1 cellular context compared by ENCODE assay signal in the genomic region with DNA sequence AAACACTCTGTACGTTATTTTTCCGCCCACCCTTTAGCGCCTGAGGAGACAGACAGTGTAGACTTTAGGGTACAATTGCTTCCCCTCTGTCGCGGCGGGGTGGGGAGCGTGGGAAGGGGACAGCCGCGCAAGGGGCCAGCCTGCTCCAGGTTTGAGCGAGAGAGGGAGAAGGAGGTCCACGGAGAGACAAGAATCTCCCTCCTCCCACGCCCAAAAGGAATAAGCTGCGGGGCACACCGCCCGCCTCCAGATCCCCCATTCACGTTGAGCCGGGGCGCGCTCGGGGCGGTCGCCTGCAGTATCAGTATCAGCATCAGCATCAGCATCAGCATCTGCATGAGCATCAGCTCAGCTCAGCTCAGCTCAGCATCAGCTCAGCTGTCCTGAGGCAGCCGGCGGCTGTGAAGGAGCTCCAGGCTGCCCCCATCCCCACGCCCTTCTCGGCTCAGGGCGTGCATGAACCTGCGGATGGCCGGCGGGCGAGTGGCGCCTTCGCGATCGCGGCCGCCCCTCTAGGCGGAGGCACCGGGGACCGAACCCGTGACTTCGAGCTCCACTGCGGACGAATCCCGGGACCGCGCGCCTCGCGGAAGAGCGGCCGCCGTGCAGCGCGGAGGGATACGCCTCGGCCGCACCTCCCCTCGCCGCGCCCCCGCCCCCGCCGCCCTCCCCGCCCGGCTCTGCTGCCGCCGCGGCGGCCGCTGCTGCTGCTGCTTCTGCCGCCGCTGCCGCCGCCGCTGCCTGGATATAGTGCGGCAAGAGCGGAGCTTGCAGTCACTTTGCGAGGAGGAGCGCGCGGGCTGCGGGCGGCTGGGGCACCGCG.
TF ChIP-seq lines count a peak whose summit lies in the region.

Gene NCAM2 (plus strand): TSS at position 777 of the 823 bp plus-strand sequence.

TF ChIP-seq in H1, 55 proteins besides CTCF, POLR2A, EP300 and RAD21:
- TF ChIP-seq CHD7 (IDR thresholded peaks at IDR 0.05; ENCODE audit: insufficient replicate concordance, low read length) (no peak), SUZ12 (IDR thresholded peaks at IDR 0.05; ENCODE audit: low read length) (no peak), BRCA1 (IDR thresholded peaks at IDR 0.05; ENCODE audit: low read depth, low read length) (no peak), NANOG (IDR thresholded peaks at IDR 0.05; ENCODE audit: insufficient read depth, low read depth, low read length, poor library complexity, severe bottlenecking) (no peak), TBP (IDR thresholded peaks at IDR 0.05; ENCODE audit: low read depth, low read length) (peak; percentile 73), HDAC6 (IDR thresholded peaks at IDR 0.05; ENCODE audit: low read depth, low read length) (no peak), KDM5A (IDR thresholded peaks at IDR 0.05; ENCODE audit: low read length) (no peak), CEBPB (IDR thresholded peaks at IDR 0.05; ENCODE audit: low read depth, low read length) (no peak), ASH2L (IDR thresholded peaks at IDR 0.05; ENCODE audit: low read length) (no peak), KDM1A (IDR thresholded peaks at IDR 0.05; ENCODE audit: borderline replicate concordance, low read length) (peak; percentile 94), TAF1 (IDR thresholded peaks at IDR 0.05; ENCODE audit: low read depth, low read length) (peak; percentile 81), SP2 (IDR thresholded peaks at IDR 0.05; ENCODE audit: low read length) (no peak), CTBP2 (IDR thresholded peaks at IDR 0.05; ENCODE audit: borderline replicate concordance, insufficient read depth, insufficient read length, low read length) (no peak), SIX5 (IDR thresholded peaks at IDR 0.05; ENCODE audit: low read depth, low read length) (no peak), POLR2AphosphoS5 (IDR thresholded peaks at IDR 0.05; ENCODE audit: low read depth, low read length) (0 out of 2 replicates have a peak, but pooled peaks have one; percentile 25), RBBP5 (IDR thresholded peaks at IDR 0.05; ENCODE audit: borderline replicate concordance, low read depth, low read length) (peak; percentile 50; the same call in 1 of the 2 replicates), YY1 (IDR thresholded peaks at IDR 0.05; ENCODE audit: low read depth, low read length) (no peak), JUN (IDR thresholded peaks at IDR 0.05; ENCODE audit: low read depth, low read length) (no peak), TEAD4 (IDR thresholded peaks at IDR 0.05; ENCODE audit: low read depth, low read length) (peak; percentile 23; the same call in 1 of the 2 replicates), SAP30 (IDR thresholded peaks at IDR 0.05; ENCODE audit: insufficient read depth, insufficient replicate concordance, low read length) (no peak), TAF7 (optimal IDR thresholded peaks at IDR 0.05; ENCODE audit: borderline replicate concordance, low read depth, low read length) (no peak), ATF3 (IDR thresholded peaks at IDR 0.05; ENCODE audit: insufficient read depth, low read depth, low read length) (no peak), NRF1 (IDR thresholded peaks at IDR 0.05; ENCODE audit: low read depth, low read length) (no peak), EGR1 (IDR thresholded peaks at IDR 0.05; ENCODE audit: borderline replicate concordance, low read depth, low read length) (0 out of 2 replicates have a peak, but pooled peaks have one; percentile 35), BACH1 (IDR thresholded peaks at IDR 0.05; ENCODE audit: low read length) (no peak), CHD1 (IDR thresholded peaks at IDR 0.05; ENCODE audit: low read depth, low read length) (no peak), BCL11A (IDR thresholded peaks at IDR 0.05; ENCODE audit: low read depth in 2 of 2, low read length in 2 of 2) (no peak), HDAC2 (IDR thresholded peaks at IDR 0.05; ENCODE audit: borderline replicate concordance in 1 of 2, low read depth in 2 of 2, low read length in 2 of 2) (peak in 1 of 2 experiments; percentile 48; a peak in 1 of 4 replicates), RFX5 (IDR thresholded peaks at IDR 0.05; ENCODE audit: borderline replicate concordance, low read depth, low read length) (no peak), FOSL1 (IDR thresholded peaks at IDR 0.05; ENCODE audit: insufficient read depth, low read depth, low read length) (no peak), SP1 (IDR thresholded peaks at IDR 0.05; ENCODE audit: low read depth, low read length) (no peak), MAX (IDR thresholded peaks at IDR 0.05) (peak; percentile 62; the same call in 1 of the 2 replicates), POU5F1 (IDR thresholded peaks at IDR 0.05; ENCODE audit: low read depth, low read length) (peak; percentile 65; the same call in 1 of the 2 replicates), PHF8 (conservative IDR thresholded peaks at IDR 0.05; ENCODE audit: low read depth, low read length) (no peak), EZH2 (IDR thresholded peaks at IDR 0.05; ENCODE audit: low read depth, low read length, severe bottlenecking) (peak; percentile 56), CBX8 (IDR thresholded peaks at IDR 0.05; ENCODE audit: borderline replicate concordance, low read depth, low read length) (no peak), SP4 (IDR thresholded peaks at IDR 0.05; ENCODE audit: low read length) (no peak), KDM4A (IDR thresholded peaks at IDR 0.05; ENCODE audit: low read depth, low read length, severe bottlenecking) (peak; percentile 48), ZNF274 (IDR thresholded peaks at IDR 0.05; ENCODE audit: borderline replicate concordance, extremely low read depth, low read length) (no peak), GTF2F1 (IDR thresholded peaks at IDR 0.05; ENCODE audit: borderline replicate concordance, low read depth, low read length) (no peak), MAFK (IDR thresholded peaks at IDR 0.05; ENCODE audit: low read depth, low read length) (no peak), SRF (IDR thresholded peaks at IDR 0.05; ENCODE audit: low read depth, low read length) (no peak), GABPA (IDR thresholded peaks at IDR 0.05; ENCODE audit: borderline replicate concordance, insufficient read depth, low read length) (no peak), CHD2 (IDR thresholded peaks at IDR 0.05; ENCODE audit: low read length) (peak; percentile 86), TCF12 (IDR thresholded peaks at IDR 0.05; ENCODE audit: low read depth, low read length) (0 out of 2 replicates have a peak, but pooled peaks have one; percentile 8), USF2 (IDR thresholded peaks at IDR 0.05; ENCODE audit: low read length) (no peak), CBX5 (IDR thresholded peaks at IDR 0.05; ENCODE audit: low read depth, low read length) (no peak), RNF2 (IDR thresholded peaks at IDR 0.05; ENCODE audit: borderline replicate concordance, low read depth, low read length, missing control alignments, poor library complexity, severe bottlenecking) (no peak), SIRT6 (IDR thresholded peaks at IDR 0.05; ENCODE audit: low read length) (no peak), SIN3A (conservative IDR thresholded peaks at IDR 0.05 in 1 of 2, IDR thresholded peaks at IDR 0.05 in 1 of 2; ENCODE audit: low read depth in 1 of 2, low read length in 2 of 2) (no peak), RXRA (IDR thresholded peaks at IDR 0.05; ENCODE audit: insufficient read depth, low read depth, low read length) (no peak), CREB1 (IDR thresholded peaks at IDR 0.05) (peak; percentile 45; the same call in 1 of the 2 replicates), JUND (IDR thresholded peaks at IDR 0.05; ENCODE audit: low read length) (no peak)
- TF ChIP-seq, protein P1, sequence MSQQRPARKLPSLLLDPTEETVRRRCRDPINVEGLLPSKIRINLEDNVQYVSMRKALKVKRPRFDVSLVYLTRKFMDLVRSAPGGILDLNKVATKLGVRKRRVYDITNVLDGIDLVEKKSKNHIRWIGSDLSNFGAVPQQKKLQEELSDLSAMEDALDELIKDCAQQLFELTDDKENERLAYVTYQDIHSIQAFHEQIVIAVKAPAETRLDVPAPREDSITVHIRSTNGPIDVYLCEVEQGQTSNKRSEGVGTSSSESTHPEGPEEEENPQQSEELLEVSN (IDR thresholded peaks at IDR 0.05), result no peak
- TF ChIP-seq, protein P2, sequence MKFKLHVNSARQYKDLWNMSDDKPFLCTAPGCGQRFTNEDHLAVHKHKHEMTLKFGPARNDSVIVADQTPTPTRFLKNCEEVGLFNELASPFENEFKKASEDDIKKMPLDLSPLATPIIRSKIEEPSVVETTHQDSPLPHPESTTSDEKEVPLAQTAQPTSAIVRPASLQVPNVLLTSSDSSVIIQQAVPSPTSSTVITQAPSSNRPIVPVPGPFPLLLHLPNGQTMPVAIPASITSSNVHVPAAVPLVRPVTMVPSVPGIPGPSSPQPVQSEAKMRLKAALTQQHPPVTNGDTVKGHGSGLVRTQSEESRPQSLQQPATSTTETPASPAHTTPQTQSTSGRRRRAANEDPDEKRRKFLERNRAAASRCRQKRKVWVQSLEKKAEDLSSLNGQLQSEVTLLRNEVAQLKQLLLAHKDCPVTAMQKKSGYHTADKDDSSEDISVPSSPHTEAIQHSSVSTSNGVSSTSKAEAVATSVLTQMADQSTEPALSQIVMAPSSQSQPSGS (IDR thresholded peaks at IDR 0.05; ENCODE audit: low read length), result no peak
